8 cellular contexts compared by ENCODE assay signal in genomic region chrX:124098089-124098488, GRCh38.
DNase-seq lines count a peak whose midpoint lies in the region; ATAC-seq and TF ChIP-seq lines count a peak whose summit lies in the region.

No MANE protein-coding gene starts in this region.

- H3K4me3 Mint-ChIP-seq in osteocyte (ENCODE audit: unreplicated experiment), result no peak overlapping the region

- H3K27ac ChIP-seq in dorsolateral prefrontal cortex, result no peak overlapping the region

- TF ChIP-seq CTCF in GM12872 (IDR thresholded peaks at IDR 0.05; ENCODE audit: insufficient read depth, low read depth, low read length) (peak; percentile 20; the same call in 1 of the 3 replicates), dorsolateral prefrontal cortex (IDR thresholded peaks at IDR 0.05 in 54 of 56, conservative IDR thresholded peaks at IDR 0.05 in 2 of 56; ENCODE audit: low read depth in 1 of 56, partially characterized antibody in 56 of 56) (peak in 55 of 56 donors; percentile 26 to 72 (median 57)), osteocyte (IDR thresholded peaks at IDR 0.05) (peak; percentile 66)

- H3K27me3 Mint-ChIP-seq in osteocyte (ENCODE audit: unreplicated experiment), result no peaks in the 10 kb centered on the region

- no peaks in the 10 kb centered on the region for H3K4me1 Mint-ChIP-seq in osteocyte (ENCODE audit: unreplicated experiment)

- no peak overlapping the region for H3K4me3 ChIP-seq in dorsolateral prefrontal cortex

- peaks cover 0 to 31% (median 3%) of the 10 kb centered on the region in 45 donors for H3K27me3 ChIP-seq in dorsolateral prefrontal cortex

- H3K36me3 Mint-ChIP-seq in osteocyte (ENCODE audit: unreplicated experiment), result peaks cover 15% of the 10 kb centered on the region

- H3K9me3 Mint-ChIP-seq in osteocyte (ENCODE audit: unreplicated experiment), result no peaks in the 10 kb centered on the region

- ATAC-seq in GM18861 (IDR thresholded peaks at IDR 0.05; ENCODE audit: unreplicated experiment) (no peak), GM21390 (IDR thresholded peaks at IDR 0.05; ENCODE audit: unreplicated experiment) (no peak)

- intact Hi-C loops in dorsolateral prefrontal cortex (cut with DNase I), result no loop called here

- peak; percentile 8 for DNase-seq in AG08396 (ENCODE audit: low spot score)
- DNase-seq in NOMO-1 treated with DMSO at 0.1 percent for 48 hours (lab: John Stamatoyannopoulos, UW; ENCODE audit: unreplicated experiment), result peak; percentile 50
- no peak for DNase-seq in dorsolateral prefrontal cortex
- DNase-seq in osteocyte (ENCODE audit: extremely low spot score, unreplicated experiment), result no peak
- no peak for DNase-seq in NCI-H774 (lab: John Stamatoyannopoulos, UW)

- no peak overlapping the region for H3K27ac Mint-ChIP-seq in osteocyte (ENCODE audit: unreplicated experiment)

Comparison
In these comparisons a context has a peak if more than half of its experiments do, and no peak if none do; other contexts are left out.
1. DNase-seq: peak in AG08396 (single experiment) and NOMO-1 treated with DMSO at 0.1 percent for 48 hours (single experiment); none in dorsolateral prefrontal cortex (0 of 10), osteocyte (single experiment) and NCI-H774 (single experiment).
2. Peak in every context shown above with its lines, with median percentiles within 50 percentile points of each other: CTCF ChIP-seq.